ENCODE assay signal across 8 cellular contexts in the genomic region with DNA sequence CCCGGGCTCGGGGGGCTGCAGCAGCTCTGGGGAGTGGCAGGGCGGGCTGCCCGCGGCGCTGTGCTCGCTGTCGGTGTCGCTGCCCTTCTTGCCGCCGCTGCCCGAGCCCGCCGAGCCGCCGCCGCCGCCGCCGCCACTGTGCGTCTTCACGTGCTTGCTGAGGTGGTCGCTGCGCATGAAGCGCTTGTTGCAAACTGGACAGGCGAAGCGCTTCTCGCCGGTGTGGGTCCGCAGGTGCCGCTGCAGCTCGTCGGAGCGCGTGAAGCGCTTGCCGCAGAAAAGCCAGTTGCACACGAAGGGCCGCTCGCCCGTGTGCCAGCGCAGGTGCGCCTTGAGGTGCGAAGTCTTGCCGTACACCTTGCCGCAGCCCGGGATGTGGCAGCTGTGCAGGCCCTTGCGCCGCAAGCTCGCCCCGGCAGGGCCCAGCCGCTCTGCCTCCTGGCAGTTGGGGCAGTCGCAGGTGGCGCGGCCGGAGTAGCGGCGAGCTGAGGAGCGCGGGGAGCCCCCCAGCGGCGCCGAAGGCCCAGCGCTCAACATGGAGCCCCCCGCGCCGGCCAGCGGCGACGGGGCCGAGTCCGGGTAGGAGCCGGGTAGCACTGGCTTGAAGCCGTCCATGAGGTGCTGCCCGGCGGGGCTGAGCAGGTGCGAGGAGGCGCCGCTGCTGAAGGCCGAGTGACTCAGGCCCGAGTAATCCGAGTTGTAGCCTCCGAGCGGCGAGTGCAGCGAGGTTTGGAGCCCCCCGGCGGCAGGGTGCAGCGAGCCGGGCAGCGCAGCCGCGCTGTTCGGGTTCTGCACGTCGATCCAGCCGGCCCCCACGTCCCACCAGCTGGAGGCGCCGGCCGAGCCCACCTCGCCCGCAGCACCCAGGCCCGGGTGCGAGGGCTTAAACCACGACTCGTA. TPM values are rescaled to one million over a fixed set of nuclear protein-coding genes. Genes with fewer than 3 reads are reported as not detected.
A peak's percentile ranks its signal among the peaks of the same experiment; 100 is the strongest.
DNase-seq lines count a peak whose midpoint lies in the region; ATAC-seq and TF ChIP-seq lines count a peak whose summit lies in the region.

No MANE protein-coding gene starts in this region.

- TF ChIP-seq CTCF in RWPE2 (IDR thresholded peaks at IDR 0.05; ENCODE audit: poor library complexity, severe bottlenecking): peak; percentile 55

- peak overlapping the region; percentile 36 for H3K4me3 Mint-ChIP-seq in activated CD8-positive, alpha-beta memory T cell treated with anti-CD3 and anti-CD28 coated beads, Interleukin-2, amount 10 ng/mL, durations not matched to agents 7 days and 5 days
- H3K4me3 Mint-ChIP-seq in naive thymus-derived CD8-positive, alpha-beta T cell: peak overlapping the region in 1 of 10 donors; percentile 80

- peaks cover 23% of the 10 kb centered on the region for H3K4me1 ChIP-seq in RWPE2 (ENCODE audit: insufficient read depth, poor library complexity, severe bottlenecking)
- no peaks in the 10 kb centered on the region for H3K4me1 ChIP-seq in thymus (ENCODE audit: control insufficient read depth, insufficient read depth, low read length)

- POLR2A ChIA-PET in naive thymus-derived CD8-positive, alpha-beta T cell (lab: Charles Lee): no interaction called here

- peak overlapping the region; percentile 72 for H3K27ac ChIP-seq in RWPE2 (ENCODE audit: poor library complexity, severe bottlenecking)
- no peak overlapping the region for H3K27ac ChIP-seq in thymus (ENCODE audit: low read depth)

- 3% methylated on average over 107 of the region's 107 CpGs for WGBS in thymus

- peaks cover 15% of the 10 kb centered on the region for H3K4me1 Mint-ChIP-seq in activated CD8-positive, alpha-beta memory T cell treated with anti-CD3 and anti-CD28 coated beads, Interleukin-2, amount 10 ng/mL, durations not matched to agents 7 days and 5 days
- peaks cover 13 to 43% (median 27%) of the 10 kb centered on the region in 4 donors for H3K4me1 Mint-ChIP-seq in naive thymus-derived CD8-positive, alpha-beta T cell

- H3K9me3 ChIP-seq in RWPE2 (ENCODE audit: severe bottlenecking) (no peaks in the 10 kb centered on the region), thymus (ENCODE audit: control insufficient read depth) (peaks cover 3% of the 10 kb centered on the region)

- H3K4me3 ChIP-seq in RWPE2 (ENCODE audit: severe bottlenecking) (peak overlapping the region; percentile 41), iPS-11a (ENCODE audit: low read depth, low read length) (peak overlapping the region; percentile 89), thymus (ENCODE audit: low read length) (peak overlapping the region; percentile 31)

- peaks cover 8% of the 10 kb centered on the region for H3K36me3 Mint-ChIP-seq in activated CD8-positive, alpha-beta memory T cell treated with anti-CD3 and anti-CD28 coated beads, Interleukin-2, amount 10 ng/mL, durations not matched to agents 7 days and 5 days
- H3K36me3 Mint-ChIP-seq in naive thymus-derived CD8-positive, alpha-beta T cell: peaks cover 6 to 28% (median 7%) of the 10 kb centered on the region in 3 donors

- H3K27me3 ChIP-seq in RWPE2 (ENCODE audit: insufficient read depth, poor library complexity, severe bottlenecking) (peaks cover 57% of the 10 kb centered on the region), thymus (ENCODE audit: control insufficient read depth, insufficient read depth) (peaks cover 74% of the 10 kb centered on the region)

- peaks cover 82% of the 10 kb centered on the region for H3K27me3 Mint-ChIP-seq in activated CD8-positive, alpha-beta memory T cell treated with anti-CD3 and anti-CD28 coated beads, Interleukin-2, amount 10 ng/mL, durations not matched to agents 7 days and 5 days
- H3K27me3 Mint-ChIP-seq in naive thymus-derived CD8-positive, alpha-beta T cell: peaks cover 50 to 83% (median 68%) of the 10 kb centered on the region in 5 donors

- CTCF ChIA-PET in activated CD8-positive, alpha-beta memory T cell treated with anti-CD3 and anti-CD28 coated beads, Interleukin-2, amount 10 ng/mL, durations not matched to agents 7 days and 5 days (lab: Charles Lee): interaction anchor here (1.5 kb wide), 1 partner anchor 12 kb away, joined by 5 read pairs; no protein-coding TSS in a partner anchor

- H3K27ac Mint-ChIP-seq in activated CD8-positive, alpha-beta memory T cell treated with anti-CD3 and anti-CD28 coated beads, Interleukin-2, amount 10 ng/mL, durations not matched to agents 7 days and 5 days: no peak overlapping the region
- no peak overlapping the region for H3K27ac Mint-ChIP-seq in naive thymus-derived CD8-positive, alpha-beta T cell

- H3K9me3 Mint-ChIP-seq in activated CD8-positive, alpha-beta memory T cell treated with anti-CD3 and anti-CD28 coated beads, Interleukin-2, amount 10 ng/mL, durations not matched to agents 7 days and 5 days (ENCODE audit: low read depth): peaks cover 2% of the 10 kb centered on the region
- peaks cover 4 to 55% (median 26%) of the 10 kb centered on the region in 9 donors for H3K9me3 Mint-ChIP-seq in naive thymus-derived CD8-positive, alpha-beta T cell

- no peak for ATAC-seq in activated CD8-positive, alpha-beta memory T cell treated with anti-CD3 and anti-CD28 coated beads, Interleukin-2, amount 10 ng/mL, durations not matched to agents 7 days and 5 days
- ATAC-seq in RWPE2 (ENCODE audit: low read depth) (peak; percentile 62), GM19395 (IDR thresholded peaks at IDR 0.05; ENCODE audit: unreplicated experiment) (no peak)
- no peak for ATAC-seq in naive thymus-derived CD8-positive, alpha-beta T cell

- H3K36me3 ChIP-seq in RWPE2 (ENCODE audit: low read depth) (peaks cover 7% of the 10 kb centered on the region; the same call in 1 of the 2 replicates), thymus (ENCODE audit: control insufficient read depth, insufficient read depth) (no peaks in the 10 kb centered on the region)

- DNase-seq in activated CD8-positive, alpha-beta memory T cell treated with anti-CD3 and anti-CD28 coated beads, Interleukin-2, amount 10 ng/mL, durations not matched to agents 7 days and 5 days: no peak
- DNase-seq in activated CD8-positive, alpha-beta memory T cell treated with anti-CD3 and anti-CD28 coated beads, Interleukin-2, amount 50 U/mL, for 4 hours: no peak
- DNase-seq in RWPE2 (ENCODE audit: low spot score) (peak; percentile 83), RKO (ENCODE audit: low spot score) (no peak)
- no peak for DNase-seq in naive thymus-derived CD8-positive, alpha-beta T cell

RNA-seq across cellular contexts. Expression of gene SP8, which starts 2.1 kb away (rescaled TPM):
- total RNA-seq in activated CD8-positive, alpha-beta memory T cell treated with anti-CD3 and anti-CD28 coated beads, Interleukin-2, amount 10 ng/mL, durations not matched to agents 7 days and 5 days: not detected
- polyA plus RNA-seq in thymus: 0.05 TPM
- not detected for total RNA-seq in naive thymus-derived CD8-positive, alpha-beta T cell
- polyA plus RNA-seq in naive thymus-derived CD8-positive, alpha-beta T cell: not detected

Comparison
In these comparisons a context has a peak if more than half of its experiments do, and no peak if none do; other contexts are left out.
1. H3K4me3 ChIP-seq: peak in every context shown above with its lines; median percentile 89 in iPS-11a; 41 in RWPE2; 31 in thymus.